Comparison of ENCODE assay signal across 21 cellular contexts in genomic region chr14:102341566-102341965, GRCh38. TPM values are rescaled to one million over a fixed set of nuclear protein-coding genes. Genes with fewer than 3 reads are reported as not detected.
DNase-seq lines count a peak whose midpoint lies in the region; ATAC-seq, FAIRE-seq and TF ChIP-seq lines count a peak whose summit lies in the region.
"Had no signal": no experiment of that assay in that cellular context is flagged by ENCODE, and none has a peak within 500 bp of the region (broad histone marks: within the 10 kb centered on the region; RNA-seq: fewer than 3 reads in every experiment).

No MANE protein-coding gene starts in this region.

- TF ChIP-seq RAD21 in HepG2 (CRISPR knock-in tag; IDR thresholded peaks at IDR 0.05) = no peak

- H3K36me3 ChIP-seq in Panc1 (ENCODE audit: control insufficient read depth, insufficient read depth, low read length) (no peaks in the 10 kb centered on the region; the same call in 1 of the 2 replicates), HepG2 (replicated peaks in 1 of 2; ENCODE audit: control insufficient read depth in 1 of 2, insufficient read depth in 2 of 2, low read length in 2 of 2) (peaks cover 18 to 35% of the 10 kb centered on the region in 2 experiments), upper lobe of right lung (peaks cover 80% of the 10 kb centered on the region)

- no CpG with 5 or more reads among the region's 8 CpGs for WGBS in HepG2 (ENCODE audit: low lambda C conversion rate)

- intact Hi-C loops in Panc1 (cut with micrococcal nuclease; ENCODE audit: unreplicated experiment) = no loop called here
- intact Hi-C loops in HepG2 (cut with micrococcal nuclease; ENCODE audit: unreplicated experiment) = no loop called here
- intact Hi-C loops in upper lobe of right lung (cut with DNase I) = no loop called here

- no peaks in the 10 kb centered on the region for H3K4me1 ChIP-seq in Panc1 (ENCODE audit: control insufficient read depth, insufficient read depth, low read length)
- peaks cover 17% of the 10 kb centered on the region for H3K4me1 ChIP-seq in HepG2 (ENCODE audit: insufficient read depth, low read length)
- no peaks in the 10 kb centered on the region for H3K4me1 ChIP-seq in upper lobe of right lung

- TF ChIP-seq EP300 in HepG2 (IDR thresholded peaks at IDR 0.05; ENCODE audit: low read depth in 2 of 2, low read length in 2 of 2) = no peak
- no peak for TF ChIP-seq EP300 in HepG2 (CRISPR knock-in tag; IDR thresholded peaks at IDR 0.05; ENCODE audit: borderline replicate concordance)

- DNase-seq in Panc1 (ENCODE audit: low read depth, low spot score) = no peak
- DNase-seq in HepG2 (ENCODE audit: low spot score) = no peak
- DNase-seq in upper lobe of right lung = no peak
- DNase-seq in OCI-M2 (lab: John Stamatoyannopoulos, UW; ENCODE audit: unreplicated experiment) = no peak
- DNase-seq: Calu3; CD4-positive, alpha-beta memory T cell; DMS53; H7; MV-4-11; NCI-H1417 treated with DMSO at 0.1 percent for 48 hours; NCI-H2029 treated with DMSO at 0.1 percent for 48 hours; NCI-H2171 treated with DMSO at 0.1 percent for 48 hours; NCI-H774 had no signal

- H3K9me3 ChIP-seq in Panc1 (ENCODE audit: control insufficient read depth, insufficient read depth, low read depth, low read length) = no peaks in the 10 kb centered on the region
- H3K9me3 ChIP-seq in HepG2 (ENCODE audit: low read length) = no peaks in the 10 kb centered on the region
- H3K9me3 ChIP-seq in upper lobe of right lung = no peaks in the 10 kb centered on the region

- no peak for TF ChIP-seq POLR2A in HepG2 (IDR thresholded peaks at IDR 0.05; ENCODE audit: insufficient read depth in 1 of 2, low read depth in 2 of 2, low read length in 2 of 2)

- no peak overlapping the region for H3K9ac ChIP-seq in HepG2 (ENCODE audit: insufficient read depth, low read depth, low read length)

- POLR2A ChIA-PET in Panc1 (lab: Charles Lee) (no interaction called here), HepG2 (lab: Yijun Ruan, JAX) (no interaction called here)

- CTCF ChIA-PET in Panc1 (lab: Charles Lee) = no interaction called here
- CTCF ChIA-PET in HepG2 (lab: Yijun Ruan, JAX; ENCODE audit: low intra/inter-chr PET ratio, low total read pairs) = no interaction called here

- H3K79me2 ChIP-seq in HepG2 (ENCODE audit: insufficient read depth, low read length) = no peaks in the 10 kb centered on the region

- no peaks in the 10 kb centered on the region for H4K20me1 ChIP-seq in HepG2 (ENCODE audit: insufficient read depth, low read length)

- H3K4me3 ChIP-seq in Panc1 (ENCODE audit: low read depth in 2 of 2, low read length in 2 of 2) (no peak overlapping the region), HepG2 (replicated peaks in 1 of 3; ENCODE audit: insufficient read depth in 1 of 3, low read depth in 2 of 3, low read length in 3 of 3) (no peak overlapping the region), upper lobe of right lung (no peak overlapping the region)
- H3K4me3 ChIP-seq: PC-9 had no signal

- no peak for TF ChIP-seq CTCF in Panc1 (IDR thresholded peaks at IDR 0.05)
- no peak for TF ChIP-seq CTCF in HepG2 (CRISPR knock-in tag; IDR thresholded peaks at IDR 0.05)
- TF ChIP-seq CTCF in upper lobe of right lung (IDR thresholded peaks at IDR 0.05) = no peak

- no peak overlapping the region for H2AFZ ChIP-seq in HepG2 (ENCODE audit: low read length)
- H2AFZ ChIP-seq: PC-9 had no signal

- in situ Hi-C loops in Panc1 (cut with HindIII; ENCODE audit: low pct_unique_long_range_greater_than_20kb, low sequenced_read_pairs) = no loop called here
- in situ Hi-C loops in HepG2 (cut with HindIII; ENCODE audit: extremely low pct_ligation_motif_present, low pct_unique_long_range_greater_than_20kb) = no loop called here

- no TSS peak for BruUV-seq in Panc1 (replicated peaks; lab: Mats Ljungman, UMichigan)
- BruUV-seq in HepG2 (replicated peaks; lab: Mats Ljungman, UMichigan) = no TSS peak

- H3K27ac ChIP-seq in Panc1 (ENCODE audit: low read length) = no peak overlapping the region
- H3K27ac ChIP-seq in angular gyrus (ENCODE audit: low read depth, low read length) = peak overlapping the region; percentile 72
- no peak overlapping the region for H3K27ac ChIP-seq in HepG2 (ENCODE audit: extremely low read length, insufficient read depth, low read length)
- no peak overlapping the region for H3K27ac ChIP-seq in upper lobe of right lung
- H3K27ac ChIP-seq: HL-60, PC-9 had no signal

- no peak overlapping the region for H3K4me2 ChIP-seq in HepG2 (ENCODE audit: low read depth, low read length)
- H3K4me2 ChIP-seq: PC-9 had no signal

- FAIRE-seq in HepG2 (lab: Jason Lieb, UNC) = no peak
- FAIRE-seq: GM19239, HTR-8/SVneo had no signal

- 0 out of 2 replicates have a peak, but pooled peaks have one; percentile 37 for ATAC-seq in Panc1
- ATAC-seq in HepG2 = peak; percentile 18; the same call in 2 of the 3 replicates
- ATAC-seq in upper lobe of right lung = peak; percentile 12
- ATAC-seq in GM21423 (IDR thresholded peaks at IDR 0.05; ENCODE audit: unreplicated experiment) = no peak
- ATAC-seq in HG03025 (IDR thresholded peaks at IDR 0.05; ENCODE audit: low FRiP score, unreplicated experiment) = no peak
- ATAC-seq: Right ventricle myocardium inferior had no signal

- H3K27me3 ChIP-seq in Panc1 (ENCODE audit: control insufficient read depth, insufficient read depth, low read length) (no peaks in the 10 kb centered on the region), HepG2 (ENCODE audit: control insufficient read depth in 1 of 2, insufficient read depth in 2 of 2, low read length in 2 of 2) (no peaks in the 10 kb centered on the region), upper lobe of right lung (no peaks in the 10 kb centered on the region)

RNA-seq across cellular contexts. Expression of gene CINP, which starts 21.1 kb away (rescaled TPM):
- total RNA-seq in Panc1 (2021; ENCODE audit: unreplicated experiment) (28.3 TPM), HepG2 (2016; rRNA removed; fragmentation: Illumina TruSeq; extraction: Trizol) (42.8 and 59.7 TPM in 2 replicates), upper lobe of right lung (34.4 TPM)
- polyA plus RNA-seq in Panc1 (2012; ENCODE audit: insufficient read length) = 29.0 TPM
- total RNA-seq in HepG2 (2016; cell fraction: cytosol; rRNA removed; fragmentation: Illumina TruSeq; extraction: Trizol; ENCODE audit: low read depth) = 9.8 and 10.7 TPM in 2 replicates
- 42.0 and 63.9 TPM in 2 replicates for total RNA-seq in HepG2 (2016; cell fraction: insoluble cytoplasmic fraction; rRNA removed; fragmentation: Illumina TruSeq; extraction: Trizol)
- total RNA-seq in HepG2 (2016; cell fraction: membrane; rRNA removed; fragmentation: Illumina TruSeq; extraction: Trizol) = 19.4 and 21.7 TPM in 2 replicates
- 14.1 and 15.2 TPM in 2 replicates for total RNA-seq in HepG2 (2016; cell fraction: nucleus; rRNA removed; fragmentation: Illumina TruSeq; extraction: Trizol)
- 30.9 and 32.8 TPM in 2 replicates for polyA plus RNA-seq in HepG2 (2011; rRNA removed)
- 37.0 and 48.8 TPM in 2 replicates for polyA plus RNA-seq in HepG2 (2011; cell fraction: cytosol; rRNA removed)
- polyA plus RNA-seq in HepG2 (2011; cell fraction: nucleus; rRNA removed) = 9.4 and 12.4 TPM in 2 replicates
- 22.1 and 22.3 TPM in 2 replicates for polyA plus RNA-seq in HepG2 (2012)
- 14.5 and 14.8 TPM in 2 replicates for polyA plus RNA-seq in HepG2 (2016; cell fraction: cytosol; fragmentation: Illumina TruSeq; extraction: Trizol; ENCODE audit: low read depth)
- polyA plus RNA-seq in HepG2 (2016; cell fraction: insoluble cytoplasmic fraction; fragmentation: Illumina TruSeq; extraction: Trizol; ENCODE audit: low read depth) = 70.2 and 75.7 TPM in 2 replicates
- polyA plus RNA-seq in HepG2 (2016; cell fraction: membrane; fragmentation: Illumina TruSeq; extraction: Trizol; ENCODE audit: low read depth) = 15.8 and 20.2 TPM in 2 replicates
- 24.1 and 25.0 TPM in 2 replicates for polyA plus RNA-seq in HepG2 (2016; cell fraction: nucleus; fragmentation: Illumina TruSeq; extraction: Trizol; ENCODE audit: insufficient read depth, low read depth)
- polyA minus RNA-seq in HepG2 (2011; rRNA and poly(A)+ RNA removed; ENCODE audit: low replicate concordance) = 47.0 and 60.6 TPM in 2 replicates
- 13.5 and 13.8 TPM in 2 replicates for polyA minus RNA-seq in HepG2 (2011; cell fraction: cytosol; rRNA and poly(A)+ RNA removed)
- 17.0 and 18.9 TPM in 2 replicates for polyA minus RNA-seq in HepG2 (2011; cell fraction: nucleus; rRNA and poly(A)+ RNA removed)

RNA-seq across cellular contexts. Expression of gene TECPR2, which starts 21.2 kb away (rescaled TPM):
- 15.5 TPM for total RNA-seq in Panc1 (2021; ENCODE audit: unreplicated experiment)
- polyA plus RNA-seq in Panc1 (2012; ENCODE audit: insufficient read length) = 15.7 TPM
- 5.7 and 13.6 TPM in 2 replicates for total RNA-seq in HepG2 (2016; rRNA removed; fragmentation: Illumina TruSeq; extraction: Trizol)
- 1.9 and 2.0 TPM in 2 replicates for total RNA-seq in HepG2 (2016; cell fraction: cytosol; rRNA removed; fragmentation: Illumina TruSeq; extraction: Trizol; ENCODE audit: low read depth)
- 7.0 and 9.8 TPM in 2 replicates for total RNA-seq in HepG2 (2016; cell fraction: insoluble cytoplasmic fraction; rRNA removed; fragmentation: Illumina TruSeq; extraction: Trizol)
- 2.6 and 5.0 TPM in 2 replicates for total RNA-seq in HepG2 (2016; cell fraction: membrane; rRNA removed; fragmentation: Illumina TruSeq; extraction: Trizol)
- total RNA-seq in HepG2 (2016; cell fraction: nucleus; rRNA removed; fragmentation: Illumina TruSeq; extraction: Trizol) = 7.5 and 9.3 TPM in 2 replicates
- polyA plus RNA-seq in HepG2 (2011; rRNA removed) = 3.5 and 4.6 TPM in 2 replicates
- polyA plus RNA-seq in HepG2 (2011; cell fraction: cytosol; rRNA removed) = 2.6 and 2.7 TPM in 2 replicates
- 7.3 and 11.9 TPM in 2 replicates for polyA plus RNA-seq in HepG2 (2011; cell fraction: nucleus; rRNA removed)
- polyA plus RNA-seq in HepG2 (2012) = 3.2 and 3.8 TPM in 2 replicates
- 0.25 and 0.41 TPM in 2 replicates for polyA plus RNA-seq in HepG2 (2016; cell fraction: cytosol; fragmentation: Illumina TruSeq; extraction: Trizol; ENCODE audit: low read depth)
- polyA plus RNA-seq in HepG2 (2016; cell fraction: insoluble cytoplasmic fraction; fragmentation: Illumina TruSeq; extraction: Trizol; ENCODE audit: low read depth) = 3.3 and 5.5 TPM in 2 replicates
- polyA plus RNA-seq in HepG2 (2016; cell fraction: membrane; fragmentation: Illumina TruSeq; extraction: Trizol; ENCODE audit: low read depth) = 0.94 and 1.0 TPM in 2 replicates
- 8.0 and 10.0 TPM in 2 replicates for polyA plus RNA-seq in HepG2 (2016; cell fraction: nucleus; fragmentation: Illumina TruSeq; extraction: Trizol; ENCODE audit: insufficient read depth, low read depth)
- polyA minus RNA-seq in HepG2 (2011; rRNA and poly(A)+ RNA removed; ENCODE audit: low replicate concordance) = 12.3 and 15.8 TPM in 2 replicates
- 3.6 and 7.3 TPM in 2 replicates for polyA minus RNA-seq in HepG2 (2011; cell fraction: cytosol; rRNA and poly(A)+ RNA removed)
- polyA minus RNA-seq in HepG2 (2011; cell fraction: nucleus; rRNA and poly(A)+ RNA removed) = 8.8 and 9.8 TPM in 2 replicates
- total RNA-seq in upper lobe of right lung = 21.4 TPM

RNA-seq across cellular contexts. Expression of gene ZNF839, which starts 22.0 kb away (rescaled TPM):
- total RNA-seq in Panc1 (2021; ENCODE audit: unreplicated experiment) (10.8 TPM), HepG2 (2016; rRNA removed; fragmentation: Illumina TruSeq; extraction: Trizol) (8.2 and 12.8 TPM in 2 replicates), upper lobe of right lung (10.1 TPM)
- 7.2 TPM for polyA plus RNA-seq in Panc1 (2012; ENCODE audit: insufficient read length)
- total RNA-seq in HepG2 (2016; cell fraction: cytosol; rRNA removed; fragmentation: Illumina TruSeq; extraction: Trizol; ENCODE audit: low read depth) = 9.1 and 10.6 TPM in 2 replicates
- 8.4 and 10.7 TPM in 2 replicates for total RNA-seq in HepG2 (2016; cell fraction: insoluble cytoplasmic fraction; rRNA removed; fragmentation: Illumina TruSeq; extraction: Trizol)
- total RNA-seq in HepG2 (2016; cell fraction: membrane; rRNA removed; fragmentation: Illumina TruSeq; extraction: Trizol) = 9.6 and 11.1 TPM in 2 replicates
- 11.5 and 11.8 TPM in 2 replicates for total RNA-seq in HepG2 (2016; cell fraction: nucleus; rRNA removed; fragmentation: Illumina TruSeq; extraction: Trizol)
- 9.3 and 11.1 TPM in 2 replicates for polyA plus RNA-seq in HepG2 (2011; rRNA removed)
- polyA plus RNA-seq in HepG2 (2011; cell fraction: cytosol; rRNA removed) = 5.1 and 6.1 TPM in 2 replicates
- 26.5 and 27.5 TPM in 2 replicates for polyA plus RNA-seq in HepG2 (2011; cell fraction: nucleus; rRNA removed)
- polyA plus RNA-seq in HepG2 (2012) = 4.2 and 5.2 TPM in 2 replicates
- polyA plus RNA-seq in HepG2 (2016; cell fraction: cytosol; fragmentation: Illumina TruSeq; extraction: Trizol; ENCODE audit: low read depth) = 1.3 and 1.6 TPM in 2 replicates
- polyA plus RNA-seq in HepG2 (2016; cell fraction: insoluble cytoplasmic fraction; fragmentation: Illumina TruSeq; extraction: Trizol; ENCODE audit: low read depth) = 5.7 and 6.5 TPM in 2 replicates
- 3.0 and 4.1 TPM in 2 replicates for polyA plus RNA-seq in HepG2 (2016; cell fraction: membrane; fragmentation: Illumina TruSeq; extraction: Trizol; ENCODE audit: low read depth)
- polyA plus RNA-seq in HepG2 (2016; cell fraction: nucleus; fragmentation: Illumina TruSeq; extraction: Trizol; ENCODE audit: insufficient read depth, low read depth) = 33.2 and 35.7 TPM in 2 replicates
- polyA minus RNA-seq in HepG2 (2011; rRNA and poly(A)+ RNA removed; ENCODE audit: low replicate concordance) = 7.4 and 14.9 TPM in 2 replicates
- 4.6 and 4.8 TPM in 2 replicates for polyA minus RNA-seq in HepG2 (2011; cell fraction: cytosol; rRNA and poly(A)+ RNA removed)
- polyA minus RNA-seq in HepG2 (2011; cell fraction: nucleus; rRNA and poly(A)+ RNA removed) = 11.6 and 11.8 TPM in 2 replicates

RNA-seq across cellular contexts. Expression of gene MOK, which starts 36.6 kb away (rescaled TPM):
- total RNA-seq in Panc1 (2021; ENCODE audit: unreplicated experiment) (9.8 TPM), HepG2 (2016; rRNA removed; fragmentation: Illumina TruSeq; extraction: Trizol) (11.8 and 15.3 TPM in 2 replicates), upper lobe of right lung (6.3 TPM)
- polyA plus RNA-seq in Panc1 (2012; ENCODE audit: insufficient read length) = 6.9 TPM
- total RNA-seq in HepG2 (2016; cell fraction: cytosol; rRNA removed; fragmentation: Illumina TruSeq; extraction: Trizol; ENCODE audit: low read depth) = 7.0 and 12.1 TPM in 2 replicates
- 10.5 and 15.8 TPM in 2 replicates for total RNA-seq in HepG2 (2016; cell fraction: insoluble cytoplasmic fraction; rRNA removed; fragmentation: Illumina TruSeq; extraction: Trizol)
- 15.2 and 16.8 TPM in 2 replicates for total RNA-seq in HepG2 (2016; cell fraction: membrane; rRNA removed; fragmentation: Illumina TruSeq; extraction: Trizol)
- 26.0 and 26.9 TPM in 2 replicates for total RNA-seq in HepG2 (2016; cell fraction: nucleus; rRNA removed; fragmentation: Illumina TruSeq; extraction: Trizol)
- 16.9 and 17.6 TPM in 2 replicates for polyA plus RNA-seq in HepG2 (2011; rRNA removed)
- polyA plus RNA-seq in HepG2 (2011; cell fraction: cytosol; rRNA removed) = 10.7 and 15.6 TPM in 2 replicates
- polyA plus RNA-seq in HepG2 (2011; cell fraction: nucleus; rRNA removed) = 56.1 and 57.8 TPM in 2 replicates
- polyA plus RNA-seq in HepG2 (2012) = 7.0 and 8.7 TPM in 2 replicates
- polyA plus RNA-seq in HepG2 (2016; cell fraction: cytosol; fragmentation: Illumina TruSeq; extraction: Trizol; ENCODE audit: low read depth) = 13.9 and 14.7 TPM in 2 replicates
- 15.1 and 15.7 TPM in 2 replicates for polyA plus RNA-seq in HepG2 (2016; cell fraction: insoluble cytoplasmic fraction; fragmentation: Illumina TruSeq; extraction: Trizol; ENCODE audit: low read depth)
- polyA plus RNA-seq in HepG2 (2016; cell fraction: membrane; fragmentation: Illumina TruSeq; extraction: Trizol; ENCODE audit: low read depth) = 19.4 and 21.3 TPM in 2 replicates
- 51.9 and 52.5 TPM in 2 replicates for polyA plus RNA-seq in HepG2 (2016; cell fraction: nucleus; fragmentation: Illumina TruSeq; extraction: Trizol; ENCODE audit: insufficient read depth, low read depth)
- polyA minus RNA-seq in HepG2 (2011; rRNA and poly(A)+ RNA removed; ENCODE audit: low replicate concordance) = 4.3 and 8.7 TPM in 2 replicates
- polyA minus RNA-seq in HepG2 (2011; cell fraction: cytosol; rRNA and poly(A)+ RNA removed) = 5.2 and 5.4 TPM in 2 replicates
- polyA minus RNA-seq in HepG2 (2011; cell fraction: nucleus; rRNA and poly(A)+ RNA removed) = 29.5 and 42.1 TPM in 2 replicates

Comparison
In these comparisons a context has a peak if more than half of its experiments do, and no peak if none do; other contexts are left out.
1. ATAC-seq: peak in Panc1 (single experiment), HepG2 (single experiment) and upper lobe of right lung (single experiment); none in GM21423 (single experiment) and HG03025 (single experiment).